In genomic region chr1:110927484-110928075, GRCh38 we compare ENCODE assay signal across 1 cellular context.
TF ChIP-seq lines count a peak whose summit lies in the region.

No MANE protein-coding gene starts in this region.

TF ChIP-seq in H1, 55 proteins besides CTCF, POLR2A, EP300 and RAD21:
- TF ChIP-seq JUN (IDR thresholded peaks at IDR 0.05; ENCODE audit: low read depth, low read length) = 0 out of 2 replicates have a peak, but pooled peaks have one; percentile 22
- peak; percentile 70; the same call in 1 of the 2 replicates for TF ChIP-seq JUND (IDR thresholded peaks at IDR 0.05; ENCODE audit: low read length)
- peak; percentile 34; the same call in 1 of the 2 replicates for TF ChIP-seq SIX5 (IDR thresholded peaks at IDR 0.05; ENCODE audit: low read depth, low read length)
- no peak for TF ChIP-seq TAF7 (optimal IDR thresholded peaks at IDR 0.05; ENCODE audit: borderline replicate concordance, low read depth, low read length)
- peak; percentile 33; the same call in 1 of the 2 replicates for TF ChIP-seq TAF1 (IDR thresholded peaks at IDR 0.05; ENCODE audit: low read depth, low read length)
- peak; percentile 88 for TF ChIP-seq YY1 (IDR thresholded peaks at IDR 0.05; ENCODE audit: low read depth, low read length)
